ENCODE assay signal across 1 cellular context in genomic region chr22:46362221-46362933, GRCh38.
TF ChIP-seq lines count a peak whose summit lies in the region.

No MANE protein-coding gene starts in this region.

TF ChIP-seq in HepG2, 621 proteins besides CTCF, POLR2A, EP300 and RAD21 (continued from another document and continues in another):
- TF ChIP-seq, protein P1, sequence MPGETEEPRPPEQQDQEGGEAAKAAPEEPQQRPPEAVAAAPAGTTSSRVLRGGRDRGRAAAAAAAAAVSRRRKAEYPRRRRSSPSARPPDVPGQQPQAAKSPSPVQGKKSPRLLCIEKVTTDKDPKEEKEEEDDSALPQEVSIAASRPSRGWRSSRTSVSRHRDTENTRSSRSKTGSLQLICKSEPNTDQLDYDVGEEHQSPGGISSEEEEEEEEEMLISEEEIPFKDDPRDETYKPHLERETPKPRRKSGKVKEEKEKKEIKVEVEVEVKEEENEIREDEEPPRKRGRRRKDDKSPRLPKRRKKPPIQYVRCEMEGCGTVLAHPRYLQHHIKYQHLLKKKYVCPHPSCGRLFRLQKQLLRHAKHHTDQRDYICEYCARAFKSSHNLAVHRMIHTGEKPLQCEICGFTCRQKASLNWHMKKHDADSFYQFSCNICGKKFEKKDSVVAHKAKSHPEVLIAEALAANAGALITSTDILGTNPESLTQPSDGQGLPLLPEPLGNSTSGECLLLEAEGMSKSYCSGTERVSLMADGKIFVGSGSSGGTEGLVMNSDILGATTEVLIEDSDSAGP (CRISPR knock-in tag; IDR thresholded peaks at IDR 0.05; ENCODE audit: borderline replicate concordance), result peak; percentile 26; the same call in 1 of the 2 replicates
- no peak for TF ChIP-seq XBP1 (CRISPR knock-in tag; IDR thresholded peaks at IDR 0.05)
- TF ChIP-seq ZNF670 (CRISPR knock-in tag; IDR thresholded peaks at IDR 0.05; ENCODE audit: borderline replicate concordance), result no peak
- 0 out of 2 replicates have a peak, but pooled peaks have one; percentile 50 for TF ChIP-seq SMYD3 (CRISPR knock-in tag; IDR thresholded peaks at IDR 0.05)
- TF ChIP-seq, protein P2, sequence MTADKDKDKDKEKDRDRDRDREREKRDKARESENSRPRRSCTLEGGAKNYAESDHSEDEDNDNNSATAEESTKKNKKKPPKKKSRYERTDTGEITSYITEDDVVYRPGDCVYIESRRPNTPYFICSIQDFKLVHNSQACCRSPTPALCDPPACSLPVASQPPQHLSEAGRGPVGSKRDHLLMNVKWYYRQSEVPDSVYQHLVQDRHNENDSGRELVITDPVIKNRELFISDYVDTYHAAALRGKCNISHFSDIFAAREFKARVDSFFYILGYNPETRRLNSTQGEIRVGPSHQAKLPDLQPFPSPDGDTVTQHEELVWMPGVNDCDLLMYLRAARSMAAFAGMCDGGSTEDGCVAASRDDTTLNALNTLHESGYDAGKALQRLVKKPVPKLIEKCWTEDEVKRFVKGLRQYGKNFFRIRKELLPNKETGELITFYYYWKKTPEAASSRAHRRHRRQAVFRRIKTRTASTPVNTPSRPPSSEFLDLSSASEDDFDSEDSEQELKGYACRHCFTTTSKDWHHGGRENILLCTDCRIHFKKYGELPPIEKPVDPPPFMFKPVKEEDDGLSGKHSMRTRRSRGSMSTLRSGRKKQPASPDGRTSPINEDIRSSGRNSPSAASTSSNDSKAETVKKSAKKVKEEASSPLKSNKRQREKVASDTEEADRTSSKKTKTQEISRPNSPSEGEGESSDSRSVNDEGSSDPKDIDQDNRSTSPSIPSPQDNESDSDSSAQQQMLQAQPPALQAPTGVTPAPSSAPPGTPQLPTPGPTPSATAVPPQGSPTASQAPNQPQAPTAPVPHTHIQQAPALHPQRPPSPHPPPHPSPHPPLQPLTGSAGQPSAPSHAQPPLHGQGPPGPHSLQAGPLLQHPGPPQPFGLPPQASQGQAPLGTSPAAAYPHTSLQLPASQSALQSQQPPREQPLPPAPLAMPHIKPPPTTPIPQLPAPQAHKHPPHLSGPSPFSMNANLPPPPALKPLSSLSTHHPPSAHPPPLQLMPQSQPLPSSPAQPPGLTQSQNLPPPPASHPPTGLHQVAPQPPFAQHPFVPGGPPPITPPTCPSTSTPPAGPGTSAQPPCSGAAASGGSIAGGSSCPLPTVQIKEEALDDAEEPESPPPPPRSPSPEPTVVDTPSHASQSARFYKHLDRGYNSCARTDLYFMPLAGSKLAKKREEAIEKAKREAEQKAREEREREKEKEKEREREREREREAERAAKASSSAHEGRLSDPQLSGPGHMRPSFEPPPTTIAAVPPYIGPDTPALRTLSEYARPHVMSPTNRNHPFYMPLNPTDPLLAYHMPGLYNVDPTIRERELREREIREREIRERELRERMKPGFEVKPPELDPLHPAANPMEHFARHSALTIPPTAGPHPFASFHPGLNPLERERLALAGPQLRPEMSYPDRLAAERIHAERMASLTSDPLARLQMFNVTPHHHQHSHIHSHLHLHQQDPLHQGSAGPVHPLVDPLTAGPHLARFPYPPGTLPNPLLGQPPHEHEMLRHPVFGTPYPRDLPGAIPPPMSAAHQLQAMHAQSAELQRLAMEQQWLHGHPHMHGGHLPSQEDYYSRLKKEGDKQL (CRISPR knock-in tag; IDR thresholded peaks at IDR 0.05; ENCODE audit: low read depth), result 0 out of 2 replicates have a peak, but pooled peaks have one; percentile 13
- no peak for TF ChIP-seq ZKSCAN1 (IDR thresholded peaks at IDR 0.05; ENCODE audit: low read length)
- no peak for TF ChIP-seq MZF1 (CRISPR knock-in tag; IDR thresholded peaks at IDR 0.05; ENCODE audit: borderline replicate concordance)
- no peak for TF ChIP-seq GPN1 (CRISPR knock-in tag; IDR thresholded peaks at IDR 0.05; ENCODE audit: borderline replicate concordance)
- TF ChIP-seq ZNF337 (CRISPR knock-in tag; IDR thresholded peaks at IDR 0.05; ENCODE audit: borderline replicate concordance, low read depth), result peak; percentile 82; the same call in 1 of the 2 replicates
- TF ChIP-seq SP2 (CRISPR knock-in tag; IDR thresholded peaks at IDR 0.05), result no peak
- no peak for TF ChIP-seq CCAR2 (optimal IDR thresholded peaks at IDR 0.05; ENCODE audit: low read depth, low read length)
- TF ChIP-seq POGZ (CRISPR knock-in tag; IDR thresholded peaks at IDR 0.05), result no peak
- no peak for TF ChIP-seq HOXA9 (CRISPR knock-in tag; IDR thresholded peaks at IDR 0.05; ENCODE audit: borderline replicate concordance)
- no peak for TF ChIP-seq ZNF460 (CRISPR knock-in tag; IDR thresholded peaks at IDR 0.05; ENCODE audit: borderline replicate concordance)
- TF ChIP-seq ZFP1 (CRISPR knock-in tag; IDR thresholded peaks at IDR 0.05), result no peak
- no peak for TF ChIP-seq ZNF280D (CRISPR knock-in tag; IDR thresholded peaks at IDR 0.05)
- TF ChIP-seq SMC3 (IDR thresholded peaks at IDR 0.05; ENCODE audit: low read length), result no peak
- no peak; the same call in 1 of the 2 replicates for TF ChIP-seq CBX5 (CRISPR knock-in tag; IDR thresholded peaks at IDR 0.05; ENCODE audit: borderline replicate concordance)
- TF ChIP-seq TFDP1 (CRISPR knock-in tag; IDR thresholded peaks at IDR 0.05; ENCODE audit: borderline replicate concordance), result peak; percentile 66; the same call in 1 of the 2 replicates
- no peak for TF ChIP-seq CENPX (CRISPR knock-in tag; IDR thresholded peaks at IDR 0.05)
- no peak for TF ChIP-seq MIER2 (CRISPR knock-in tag; IDR thresholded peaks at IDR 0.05)
- TF ChIP-seq ZMAT3 (CRISPR knock-in tag; conservative IDR thresholded peaks at IDR 0.05), result no peak
- TF ChIP-seq RELA (CRISPR knock-in tag; IDR thresholded peaks at IDR 0.05), result no peak
- no peak for TF ChIP-seq TAF1 (CRISPR knock-in tag; IDR thresholded peaks at IDR 0.05)
- no peak for TF ChIP-seq ZFYVE20 (CRISPR knock-in tag; IDR thresholded peaks at IDR 0.05; ENCODE audit: borderline replicate concordance, low read depth)
- TF ChIP-seq HNRNPL (IDR thresholded peaks at IDR 0.05; ENCODE audit: low read depth, low read length), result peak; percentile 95
- no peak for TF ChIP-seq PHF5A (CRISPR knock-in tag; IDR thresholded peaks at IDR 0.05; ENCODE audit: low read depth, unreplicated experiment)
- TF ChIP-seq ZNF138 (CRISPR knock-in tag; IDR thresholded peaks at IDR 0.05; ENCODE audit: low read depth), result no peak
- TF ChIP-seq, protein P3, sequence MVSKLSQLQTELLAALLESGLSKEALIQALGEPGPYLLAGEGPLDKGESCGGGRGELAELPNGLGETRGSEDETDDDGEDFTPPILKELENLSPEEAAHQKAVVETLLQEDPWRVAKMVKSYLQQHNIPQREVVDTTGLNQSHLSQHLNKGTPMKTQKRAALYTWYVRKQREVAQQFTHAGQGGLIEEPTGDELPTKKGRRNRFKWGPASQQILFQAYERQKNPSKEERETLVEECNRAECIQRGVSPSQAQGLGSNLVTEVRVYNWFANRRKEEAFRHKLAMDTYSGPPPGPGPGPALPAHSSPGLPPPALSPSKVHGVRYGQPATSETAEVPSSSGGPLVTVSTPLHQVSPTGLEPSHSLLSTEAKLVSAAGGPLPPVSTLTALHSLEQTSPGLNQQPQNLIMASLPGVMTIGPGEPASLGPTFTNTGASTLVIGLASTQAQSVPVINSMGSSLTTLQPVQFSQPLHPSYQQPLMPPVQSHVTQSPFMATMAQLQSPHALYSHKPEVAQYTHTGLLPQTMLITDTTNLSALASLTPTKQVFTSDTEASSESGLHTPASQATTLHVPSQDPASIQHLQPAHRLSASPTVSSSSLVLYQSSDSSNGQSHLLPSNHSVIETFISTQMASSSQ (IDR thresholded peaks at IDR 0.05; ENCODE audit: low read depth), result no peak
- TF ChIP-seq, protein P3 (CRISPR knock-in tag; IDR thresholded peaks at IDR 0.05; ENCODE audit: borderline replicate concordance), result no peak
- TF ChIP-seq GABPA (IDR thresholded peaks at IDR 0.05; ENCODE audit: low read depth, low read length), result no peak
- TF ChIP-seq GABPA (CRISPR knock-in tag; IDR thresholded peaks at IDR 0.05; ENCODE audit: low read depth), result peak; percentile 60
- TF ChIP-seq, protein P4, sequence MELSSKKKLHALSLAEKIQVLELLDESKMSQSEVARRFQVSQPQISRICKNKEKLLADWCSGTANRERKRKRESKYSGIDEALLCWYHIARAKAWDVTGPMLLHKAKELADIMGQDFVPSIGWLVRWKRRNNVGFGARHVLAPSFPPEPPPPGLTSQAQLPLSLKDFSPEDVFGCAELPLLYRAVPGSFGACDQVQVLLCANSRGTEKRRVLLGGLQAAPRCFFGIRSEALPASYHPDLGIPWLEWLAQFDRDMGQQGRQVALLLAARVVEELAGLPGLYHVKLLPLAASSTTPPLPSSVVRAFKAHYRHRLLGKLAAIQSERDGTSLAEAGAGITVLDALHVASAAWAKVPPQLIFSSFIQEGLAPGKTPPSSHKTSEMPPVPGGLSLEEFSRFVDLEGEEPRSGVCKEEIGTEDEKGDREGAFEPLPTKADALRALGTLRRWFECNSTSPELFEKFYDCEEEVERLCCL (CRISPR knock-in tag; IDR thresholded peaks at IDR 0.05; ENCODE audit: borderline replicate concordance), result no peak
- TF ChIP-seq NR2C2 (CRISPR knock-in tag; IDR thresholded peaks at IDR 0.05; ENCODE audit: borderline replicate concordance), result peak; percentile 20; the same call in 1 of the 2 replicates
- TF ChIP-seq SRSF1 (optimal IDR thresholded peaks at IDR 0.05; ENCODE audit: low read depth, low read length), result no peak
- TF ChIP-seq NONO (IDR thresholded peaks at IDR 0.05), result no peak
- 0 out of 2 replicates have a peak, but pooled peaks have one; percentile 75 for TF ChIP-seq NONO (CRISPR knock-in tag; conservative IDR thresholded peaks at IDR 0.05)
- TF ChIP-seq, protein P5, sequence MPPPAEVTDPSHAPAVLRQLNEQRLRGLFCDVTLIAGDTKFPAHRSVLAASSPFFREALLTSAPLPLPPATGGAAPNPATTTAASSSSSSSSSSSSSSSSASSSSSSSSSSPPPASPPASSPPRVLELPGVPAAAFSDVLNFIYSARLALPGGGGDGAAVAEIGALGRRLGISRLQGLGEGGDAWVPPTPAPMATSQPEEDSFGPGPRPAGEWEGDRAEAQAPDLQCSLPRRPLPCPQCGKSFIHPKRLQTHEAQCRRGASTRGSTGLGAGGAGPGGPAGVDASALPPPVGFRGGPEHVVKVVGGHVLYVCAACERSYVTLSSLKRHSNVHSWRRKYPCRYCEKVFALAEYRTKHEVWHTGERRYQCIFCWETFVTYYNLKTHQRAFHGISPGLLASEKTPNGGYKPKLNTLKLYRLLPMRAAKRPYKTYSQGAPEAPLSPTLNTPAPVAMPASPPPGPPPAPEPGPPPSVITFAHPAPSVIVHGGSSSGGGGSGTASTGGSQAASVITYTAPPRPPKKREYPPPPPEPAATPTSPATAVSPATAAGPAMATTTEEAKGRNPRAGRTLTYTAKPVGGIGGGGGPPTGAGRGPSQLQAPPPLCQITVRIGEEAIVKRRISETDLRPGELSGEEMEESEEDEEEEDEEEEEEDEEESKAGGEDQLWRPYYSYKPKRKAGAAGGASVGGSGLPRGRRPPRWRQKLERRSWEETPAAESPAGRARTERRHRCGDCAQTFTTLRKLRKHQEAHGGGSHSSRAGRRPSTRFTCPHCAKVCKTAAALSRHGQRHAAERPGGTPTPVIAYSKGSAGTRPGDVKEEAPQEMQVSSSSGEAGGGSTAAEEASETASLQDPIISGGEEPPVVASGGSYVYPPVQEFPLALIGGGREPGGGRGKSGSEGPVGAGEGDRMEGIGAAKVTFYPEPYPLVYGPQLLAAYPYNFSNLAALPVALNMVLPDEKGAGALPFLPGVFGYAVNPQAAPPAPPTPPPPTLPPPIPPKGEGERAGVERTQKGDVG (CRISPR knock-in tag; IDR thresholded peaks at IDR 0.05; ENCODE audit: borderline replicate concordance), result no peak
- no peak for TF ChIP-seq ZNF431 (CRISPR knock-in tag; IDR thresholded peaks at IDR 0.05; ENCODE audit: borderline replicate concordance, low read depth)
- no peak for TF ChIP-seq ARNT2 (CRISPR knock-in tag; IDR thresholded peaks at IDR 0.05; ENCODE audit: low read depth)
- no peak for TF ChIP-seq GLMP (CRISPR knock-in tag; IDR thresholded peaks at IDR 0.05; ENCODE audit: borderline replicate concordance)
